In the genomic region with DNA sequence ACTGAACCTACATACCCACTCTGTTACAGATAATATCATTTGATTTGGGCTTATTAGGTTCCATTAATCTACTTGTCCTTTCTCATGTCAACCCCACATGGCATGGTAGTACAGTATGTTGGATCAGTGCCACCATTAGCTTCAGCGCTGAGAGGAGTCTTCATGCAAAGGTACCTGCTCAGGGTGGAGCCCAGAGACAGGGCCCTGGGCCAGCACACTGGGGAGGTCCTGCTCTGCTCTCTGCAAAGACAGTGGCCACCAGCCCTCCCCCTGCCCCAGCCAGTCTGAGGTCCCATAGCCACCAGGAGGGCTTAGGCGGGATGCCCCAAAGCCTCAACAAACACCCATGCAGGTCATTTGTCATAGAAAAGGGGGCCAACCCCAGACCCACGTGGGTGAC, we compare ENCODE assay signal across 16 cellular contexts.
DNase-seq lines count a peak whose midpoint lies in the region; ATAC-seq and TF ChIP-seq lines count a peak whose summit lies in the region.
"Had no signal": no experiment of that assay in that cellular context is flagged by ENCODE, and none has a peak within 500 bp of the region (broad histone marks: within the 10 kb centered on the region; RNA-seq: fewer than 3 reads in every experiment).

No MANE protein-coding gene starts in this region.

- no peaks in the 10 kb centered on the region for H3K9me3 ChIP-seq in endodermal cell (ENCODE audit: control insufficient read depth, low read length)
- no peaks in the 10 kb centered on the region for H3K9me3 ChIP-seq in smooth muscle cell (replicated peaks; ENCODE audit: low read depth)

- peak overlapping the region; percentile 2 for H3K27ac Mint-ChIP-seq in T-helper 2 cell treated with Interferon-gamma antibody and Interleukin-4, amounts not matched to agents 5 μg/mL and 100 μg/mL, for 36 hours
- H3K27ac Mint-ChIP-seq in endodermal cell = no peak overlapping the region
- H3K27ac Mint-ChIP-seq in activated CD4-positive, alpha-beta T cell treated with anti-CD3 and anti-CD28 coated beads for 36 hours = no peak overlapping the region

- peaks cover 24% of the 10 kb centered on the region for H3K79me2 ChIP-seq in smooth muscle cell (ENCODE audit: low read depth)

- no peak overlapping the region for H3K4me2 ChIP-seq in smooth muscle cell

- H3K9me3 Mint-ChIP-seq in T-helper 2 cell treated with Interferon-gamma antibody and Interleukin-4, amounts not matched to agents 5 μg/mL and 100 μg/mL, for 36 hours = no peaks in the 10 kb centered on the region
- H3K9me3 Mint-ChIP-seq in endodermal cell = no peaks in the 10 kb centered on the region
- no peaks in the 10 kb centered on the region for H3K9me3 Mint-ChIP-seq in activated CD4-positive, alpha-beta T cell treated with anti-CD3 and anti-CD28 coated beads for 36 hours (ENCODE audit: low read depth)

- H3K27me3 ChIP-seq in endodermal cell (ENCODE audit: control insufficient read depth, insufficient read depth, low read length, poor library complexity, severe bottlenecking) = no peaks in the 10 kb centered on the region
- H3K27me3 ChIP-seq in smooth muscle cell (ENCODE audit: low read depth) = no peaks in the 10 kb centered on the region

- H3K27me3 Mint-ChIP-seq in T-helper 2 cell treated with Interferon-gamma antibody and Interleukin-4, amounts not matched to agents 5 μg/mL and 100 μg/mL, for 36 hours (ENCODE audit: low read depth) = no peaks in the 10 kb centered on the region
- no peaks in the 10 kb centered on the region for H3K27me3 Mint-ChIP-seq in endodermal cell (ENCODE audit: insufficient read depth)
- no peaks in the 10 kb centered on the region for H3K27me3 Mint-ChIP-seq in activated CD4-positive, alpha-beta T cell treated with anti-CD3 and anti-CD28 coated beads for 36 hours
- H3K27me3 Mint-ChIP-seq: CD4-positive, CD25-positive, alpha-beta regulatory T cell had no signal

- H4K20me1 ChIP-seq in smooth muscle cell (ENCODE audit: low read depth) = no peaks in the 10 kb centered on the region

- H3K27ac ChIP-seq in endodermal cell (ENCODE audit: low read depth, low read length) (no peak overlapping the region), smooth muscle cell (ENCODE audit: low read depth) (peak overlapping the region; percentile 93)
- H3K27ac ChIP-seq: 22Rv1, HL-60 had no signal

- H2AFZ ChIP-seq in smooth muscle cell (ENCODE audit: low read depth) = no peak overlapping the region

- peaks cover 25% of the 10 kb centered on the region for H3F3A ChIP-seq in smooth muscle cell (ENCODE audit: low read depth)

- intact Hi-C loops in activated CD4-positive, alpha-beta T cell treated with anti-CD3 and anti-CD28 coated beads for 36 hours (cut with DNase I, micrococcal nuclease) = loop anchor here (5.0 to 10.0 kb wide), 2 partner anchors 40 to 293 kb away; no protein-coding TSS in a partner anchor

- TF ChIP-seq CTCF in endodermal cell (conservative IDR thresholded peaks at IDR 0.05) = no peak
- TF ChIP-seq CTCF in smooth muscle cell (IDR thresholded peaks at IDR 0.05; ENCODE audit: borderline replicate concordance, insufficient read depth, poor library complexity, severe bottlenecking) = no peak

- H3K4me3 Mint-ChIP-seq in T-helper 2 cell treated with Interferon-gamma antibody and Interleukin-4, amounts not matched to agents 5 μg/mL and 100 μg/mL, for 36 hours = no peak overlapping the region
- no peak overlapping the region for H3K4me3 Mint-ChIP-seq in endodermal cell
- no peak overlapping the region for H3K4me3 Mint-ChIP-seq in activated CD4-positive, alpha-beta T cell treated with anti-CD3 and anti-CD28 coated beads for 36 hours
- H3K4me3 Mint-ChIP-seq: CD4-positive, CD25-positive, alpha-beta regulatory T cell had no signal

- CTCF ChIA-PET in activated CD4-positive, alpha-beta T cell treated with anti-CD3 and anti-CD28 coated beads for 36 hours (lab: Charles Lee) = no interaction called here

- POLR2A ChIA-PET in activated CD4-positive, alpha-beta T cell treated with anti-CD3 and anti-CD28 coated beads for 36 hours (lab: Charles Lee) = no interaction called here

- DNase-seq in T-helper 2 cell treated with Interferon-gamma antibody and Interleukin-4, amounts not matched to agents 5 μg/mL and 100 μg/mL, for 36 hours (ENCODE audit: low spot score) = no peak
- DNase-seq in T-helper 2 cell (no peak), RPMI8226 (peak; percentile 51), endodermal cell (peak; percentile 24), smooth muscle cell (lab: John Stamatoyannopoulos, UW; ENCODE audit: unreplicated experiment) (no peak), COR-L47 (lab: John Stamatoyannopoulos, UW) (no peak)
- DNase-seq in activated CD4-positive, alpha-beta T cell treated with anti-CD3 and anti-CD28 coated beads for 36 hours = no peak
- DNase-seq: Calu3; CD4-positive, CD25-positive, alpha-beta regulatory T cell; HCEC 1CT; KBM-7; NCI-H1048; PC-3 had no signal

- H3K9ac ChIP-seq in endodermal cell (ENCODE audit: extremely low read depth, low read length, poor library complexity, severe bottlenecking) = no peak overlapping the region
- H3K9ac ChIP-seq in smooth muscle cell (ENCODE audit: low read depth) = no peak overlapping the region

- H3K4me1 ChIP-seq in endodermal cell (ENCODE audit: control insufficient read depth, insufficient read depth, low read length) (no peaks in the 10 kb centered on the region), smooth muscle cell (ENCODE audit: low read depth) (no peaks in the 10 kb centered on the region)

- ATAC-seq in HG03571 (IDR thresholded peaks at IDR 0.05; ENCODE audit: unreplicated experiment) = no peak
- ATAC-seq in activated CD4-positive, alpha-beta T cell treated with anti-CD3 and anti-CD28 coated beads for 36 hours = no peak
- ATAC-seq: PC-3 had no signal

- H3K36me3 ChIP-seq in endodermal cell (ENCODE audit: control insufficient read depth, insufficient read depth, low read length) (no peaks in the 10 kb centered on the region), smooth muscle cell (ENCODE audit: low read depth) (no peaks in the 10 kb centered on the region)

- 80 to 87% methylated on average over 2 to 3 of the region's 3 CpGs for WGBS in endodermal cell (ENCODE audit: insufficient coverage in 1 of 2, insufficient read length in 1 of 2), 2 experiments
- WGBS in smooth muscle cell (ENCODE audit: low lambda C conversion rate) = 57% methylated on average over 3 of the region's 3 CpGs

- peaks cover 65% of the 10 kb centered on the region for H3K4me1 Mint-ChIP-seq in T-helper 2 cell treated with Interferon-gamma antibody and Interleukin-4, amounts not matched to agents 5 μg/mL and 100 μg/mL, for 36 hours (ENCODE audit: low read depth)
- H3K4me1 Mint-ChIP-seq in endodermal cell = peaks cover 10% of the 10 kb centered on the region
- H3K4me1 Mint-ChIP-seq in activated CD4-positive, alpha-beta T cell treated with anti-CD3 and anti-CD28 coated beads for 36 hours = peaks cover 68% of the 10 kb centered on the region

- peaks cover 18% of the 10 kb centered on the region for H3K36me3 Mint-ChIP-seq in T-helper 2 cell treated with Interferon-gamma antibody and Interleukin-4, amounts not matched to agents 5 μg/mL and 100 μg/mL, for 36 hours (ENCODE audit: low read depth)
- no peaks in the 10 kb centered on the region for H3K36me3 Mint-ChIP-seq in endodermal cell (ENCODE audit: low read depth)
- no peaks in the 10 kb centered on the region for H3K36me3 Mint-ChIP-seq in activated CD4-positive, alpha-beta T cell treated with anti-CD3 and anti-CD28 coated beads for 36 hours (ENCODE audit: low read depth)
- H3K36me3 Mint-ChIP-seq: CD4-positive, CD25-positive, alpha-beta regulatory T cell had no signal

- H3K4me3 ChIP-seq in endodermal cell (ENCODE audit: low read length) = no peak overlapping the region
- H3K4me3 ChIP-seq in smooth muscle cell = no peak overlapping the region

Comparison
In these comparisons a context has a peak if more than half of its experiments do, and no peak if none do; other contexts are left out.
1. DNase-seq: peak in RPMI8226 (single experiment) and endodermal cell (single experiment); none in T-helper 2 cell treated with Interferon-gamma antibody and Interleukin-4, amounts not matched to agents 5 μg/mL and 100 μg/mL, for 36 hours (single experiment), T-helper 2 cell (0 of 5), smooth muscle cell (single experiment), COR-L47 (single experiment) and activated CD4-positive, alpha-beta T cell treated with anti-CD3 and anti-CD28 coated beads for 36 hours (single experiment).